21 cellular contexts compared by ENCODE assay signal in genomic region chr1:105172803-105173202, GRCh38.
DNase-seq lines count a peak whose midpoint lies in the region; TF ChIP-seq lines count a peak whose summit lies in the region.
"Had no signal": no experiment of that assay in that cellular context is flagged by ENCODE, and none has a peak within 500 bp of the region (broad histone marks: within the 10 kb centered on the region; RNA-seq: fewer than 3 reads in every experiment).

No MANE protein-coding gene starts in this region.

- H3K4me1 ChIP-seq in HEK293 (ENCODE audit: control insufficient read depth, insufficient read depth, low read length): no peaks in the 10 kb centered on the region
- H3K4me1 ChIP-seq: gastroesophageal sphincter, lower lobe of right lung had no signal

- TF ChIP-seq CTCF in HEK293 (tag by site-specific recombination; IDR thresholded peaks at IDR 0.05): no peak

- no peak overlapping the region for H3K27ac ChIP-seq in HEK293 (ENCODE audit: extremely low read depth, low read depth, low read length)
- H3K27ac ChIP-seq: coronary artery, gastroesophageal sphincter, lower lobe of right lung had no signal

- H3K9me3 ChIP-seq in HEK293 (ENCODE audit: control insufficient read depth, insufficient read depth, low read depth, low read length): no peaks in the 10 kb centered on the region
- H3K9me3 ChIP-seq: gastroesophageal sphincter, lower lobe of right lung had no signal

- CTCF ChIA-PET in HEK293 (lab: Yijun Ruan, JAX): no interaction called here

- DNase-seq in NCI-H146 (lab: John Stamatoyannopoulos, UW) (peak; percentile 96), NCI-H446 treated with DMSO at 0.1 percent for 48 hours (lab: John Stamatoyannopoulos, UW) (peak; percentile 70), iPS-NIHi11 (ENCODE audit: low spot score) (peak; percentile 2), NOMO-1 (lab: John Stamatoyannopoulos, UW; ENCODE audit: unreplicated experiment in 2 of 2) (no peak), iPS-NIHi7 (ENCODE audit: extremely low spot score) (no peak), DMS 273 treated with DMSO at 0.1 percent for 48 hours (lab: John Stamatoyannopoulos, UW) (no peak)
- DNase-seq: activated CD4-positive, alpha-beta T cell treated with anti-CD3 and anti-CD28 coated beads for 1 hour; activated naive CD4-positive, alpha-beta T cell treated with anti-CD3 and anti-CD28 coated beads, Interleukin-2, amount 10 ng/mL, durations not matched to agents 7 days and 5 days; activated T-cell treated with anti-CD3 and anti-CD28 coated beads, Interleukin-2, amount 50 U/mL, for 72 hours; amygdala; CD4-positive, alpha-beta T cell; HCEC 1CT; hypothalamus; islet precursor cell; KBM-7; lower lobe of right lung; MM.1S had no signal

- H3K4me3 ChIP-seq in HEK293 (ENCODE audit: low read depth, low read length): no peak overlapping the region
- H3K4me3 ChIP-seq: coronary artery, gastroesophageal sphincter, GM12878, lower lobe of right lung had no signal

- POLR2A ChIA-PET in HEK293 (lab: Yijun Ruan, JAX): no interaction called here

- H3K36me3 ChIP-seq in HEK293 (ENCODE audit: control insufficient read depth in 2 of 2, insufficient read depth in 1 of 2, low read length in 2 of 2): no peaks in the 10 kb centered on the region
- H3K36me3 ChIP-seq: gastroesophageal sphincter, lower lobe of right lung had no signal

TF ChIP-seq in HEK293, 187 proteins besides CTCF, POLR2A, EP300 and RAD21:
- TF ChIP-seq ZNF830 (tag by site-specific recombination; IDR thresholded peaks at IDR 0.05; ENCODE audit: low read depth) (no peak), WT1 (tag by site-specific recombination; IDR thresholded peaks at IDR 0.05) (0 out of 2 replicates have a peak, but pooled peaks have one; percentile 24)

Comparison
In these comparisons a context has a peak if more than half of its experiments do, and no peak if none do; other contexts are left out.
1. DNase-seq: peak in NCI-H146 (single experiment), NCI-H446 treated with DMSO at 0.1 percent for 48 hours (single experiment) and iPS-NIHi11 (single experiment); none in NOMO-1 (0 of 2), iPS-NIHi7 (single experiment) and DMS 273 treated with DMSO at 0.1 percent for 48 hours (single experiment).